ENCODE assay signal across 10 cellular contexts in the genomic region with DNA sequence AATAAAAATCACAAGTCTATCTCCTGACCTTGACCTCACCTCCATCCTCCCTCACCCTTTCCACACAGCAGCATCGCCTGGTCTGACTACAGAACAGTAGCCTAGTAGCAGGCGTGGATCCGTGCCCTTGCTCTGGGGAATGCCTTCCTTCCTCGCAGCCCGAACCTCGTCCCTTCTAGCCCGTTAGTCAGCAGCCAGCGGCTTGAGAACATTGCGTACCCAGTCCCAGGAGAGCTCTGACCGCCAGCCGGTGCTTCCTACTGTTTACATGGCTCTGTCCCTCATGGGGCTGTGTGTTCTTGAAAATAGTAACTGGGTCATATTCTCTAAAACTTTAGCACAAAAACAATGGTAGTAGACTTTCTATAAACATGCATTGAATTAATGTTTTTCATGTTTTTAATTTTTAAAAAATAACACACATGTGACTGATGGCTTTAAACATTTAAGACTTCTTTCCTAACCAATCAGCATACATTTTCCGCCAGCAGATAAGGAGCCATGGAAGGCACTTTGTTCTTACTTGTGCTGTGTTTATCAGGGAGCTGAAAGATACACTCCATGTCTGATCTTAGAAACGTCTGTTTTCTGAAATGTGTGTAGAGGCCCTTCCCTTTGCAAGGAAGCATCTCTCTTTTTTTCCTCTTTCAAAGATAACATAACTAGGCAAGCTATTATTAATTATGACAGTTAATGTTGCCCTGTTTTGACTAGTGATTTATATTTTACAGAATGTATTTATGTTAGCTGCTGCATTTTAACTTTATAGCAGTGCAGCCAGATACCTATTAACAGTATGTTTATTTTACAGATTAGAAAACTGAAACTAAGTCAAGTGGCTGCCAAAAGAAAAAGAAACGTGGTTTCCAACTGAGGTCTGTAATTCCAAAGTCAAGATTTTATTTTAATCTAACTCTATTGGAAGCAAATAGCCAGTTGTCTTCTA.
DNase-seq lines count a peak whose midpoint lies in the region; ATAC-seq, FAIRE-seq and TF ChIP-seq lines count a peak whose summit lies in the region.
"Had no signal": no experiment of that assay in that cellular context is flagged by ENCODE, and none has a peak within 500 bp of the region (broad histone marks: within the 10 kb centered on the region; RNA-seq: fewer than 3 reads in every experiment).

No MANE protein-coding gene starts in this region.

- TF ChIP-seq POLR2A in body of pancreas (IDR thresholded peaks at IDR 0.05), result no peak

- peak overlapping the region in 3 of 4 donors; percentile 10 to 60 (median 52) for H3K27ac ChIP-seq in body of pancreas
- peak overlapping the region; percentile 93 for H3K27ac ChIP-seq in left ventricle myocardium inferior (replicated peaks)
- H3K27ac ChIP-seq in psoas muscle, result peak overlapping the region; percentile 43

- intact Hi-C loops in body of pancreas (cut with DNase I) (no loop called here), left ventricle myocardium inferior (cut with micrococcal nuclease) (no loop called here), psoas muscle (cut with DNase I) (no loop called here)

- peak; percentile 90 for ATAC-seq in body of pancreas
- ATAC-seq in psoas muscle, result peak; percentile 75 to 93 (median 92)
- ATAC-seq in GM18907 (IDR thresholded peaks at IDR 0.05; ENCODE audit: unreplicated experiment), result no peak

- H3K36me3 ChIP-seq in body of pancreas (replicated peaks in 1 of 2; ENCODE audit: insufficient read depth in 1 of 2, low read depth in 2 of 2) (no peaks in the 10 kb centered on the region), left ventricle myocardium inferior (no peaks in the 10 kb centered on the region), psoas muscle (ENCODE audit: insufficient read depth in 1 of 2, low read depth in 1 of 2) (no peaks in the 10 kb centered on the region)

- no peak for FAIRE-seq in HTR-8/SVneo (lab: Jason Lieb, UNC)
- FAIRE-seq: H1 had no signal

- DNase-seq in AG10803 (ENCODE audit: low read depth) (peak; percentile 78), body of pancreas (peak; percentile 68 to 82 (median 77)), left ventricle myocardium inferior (peak; percentile 94), psoas muscle (peak; percentile 91 to 96), NCI-H146 (lab: John Stamatoyannopoulos, UW) (no peak), HTR-8/SVneo (ENCODE audit: insufficient read length, low spot score) (no peak)
- DNase-seq in stimulated activated CD4-positive, alpha-beta T cell treated with anti-CD3 and anti-CD28 coated beads, Interleukin-1b, Interleukin-23, amount 100 ng/mL, for 48 hours, result no peak
- DNase-seq: activated naive CD4-positive, alpha-beta T cell had no signal

- no peak overlapping the region for H3K4me3 ChIP-seq in AG10803 (ENCODE audit: low read length)
- H3K4me3 ChIP-seq in body of pancreas, result no peak overlapping the region
- H3K4me3 ChIP-seq in left ventricle myocardium inferior, result no peak overlapping the region
- H3K4me3 ChIP-seq in psoas muscle, result no peak overlapping the region

- H3K9me3 ChIP-seq in body of pancreas (no peaks in the 10 kb centered on the region), left ventricle myocardium inferior (replicated peaks) (no peaks in the 10 kb centered on the region), psoas muscle (no peaks in the 10 kb centered on the region)

- WGBS in body of pancreas, 2 donors, result 24 to 49% methylated on average over 14 of the region's 14 CpGs
- 16 to 35% (median 22%) methylated on average over 14 of the region's 14 CpGs for WGBS in psoas muscle, 3 donors

- H3K27me3 ChIP-seq in body of pancreas (no peaks in the 10 kb centered on the region), left ventricle myocardium inferior (ENCODE audit: low read depth) (no peaks in the 10 kb centered on the region), psoas muscle (ENCODE audit: insufficient read depth in 3 of 3, low read length in 2 of 3) (no peaks in the 10 kb centered on the region)

- H3K4me1 ChIP-seq in body of pancreas, result peaks cover 13% of the 10 kb centered on the region
- H3K4me1 ChIP-seq in left ventricle myocardium inferior, result peaks cover 38% of the 10 kb centered on the region
- no peaks in the 10 kb centered on the region for H3K4me1 ChIP-seq in psoas muscle

- TF ChIP-seq CTCF in AG10803 (conservative IDR thresholded peaks at IDR 0.05; ENCODE audit: low read length) (no peak), body of pancreas (IDR thresholded peaks at IDR 0.05) (no peak), left ventricle myocardium inferior (IDR thresholded peaks at IDR 0.05; ENCODE audit: borderline replicate concordance) (no peak), psoas muscle (IDR thresholded peaks at IDR 0.05) (no peak)

Comparison
In these comparisons a context has a peak if more than half of its experiments do, and no peak if none do; other contexts are left out.
1. DNase-seq: peak in AG10803 (single experiment), body of pancreas (4 of 4), left ventricle myocardium inferior (single experiment) and psoas muscle (2 of 2); none in NCI-H146 (single experiment), stimulated activated CD4-positive, alpha-beta T cell treated with anti-CD3 and anti-CD28 coated beads, Interleukin-1b, Interleukin-23, amount 100 ng/mL, for 48 hours (single experiment) and HTR-8/SVneo (single experiment).
2. H3K27ac ChIP-seq: peak in every context shown above with its lines; median percentile 93 in left ventricle myocardium inferior; 52 in body of pancreas; 43 in psoas muscle.